ENCODE assay signal across 14 cellular contexts in genomic region chr19:39138221-39139211, GRCh38. TPM values are rescaled to one million over a fixed set of nuclear protein-coding genes. Genes with fewer than 3 reads are reported as not detected.
DNase-seq lines count a peak whose midpoint lies in the region; ATAC-seq and TF ChIP-seq lines count a peak whose summit lies in the region.
"Had no signal": no experiment of that assay in that cellular context is flagged by ENCODE, and none has a peak within 500 bp of the region (broad histone marks: within the 10 kb centered on the region; RNA-seq: fewer than 3 reads in every experiment).

No MANE protein-coding gene starts in this region.

- no peaks in the 10 kb centered on the region for H3K27me3 ChIP-seq in muscle layer of colon (ENCODE audit: control insufficient read depth in 1 of 2, insufficient read depth in 2 of 2, low read length in 2 of 2)
- H3K27me3 ChIP-seq: colonic mucosa had no signal

- no peak for TF ChIP-seq CTCF in brain (conservative IDR thresholded peaks at IDR 0.05)

- H3K36me3 ChIP-seq in muscle layer of colon (ENCODE audit: insufficient read depth, low read length), result no peaks in the 10 kb centered on the region
- H3K36me3 ChIP-seq: colonic mucosa had no signal

- peaks cover 78% of the 10 kb centered on the region for H3K4me1 Mint-ChIP-seq in brain
- H3K4me1 Mint-ChIP-seq: activated naive CD8-positive, alpha-beta T cell treated with anti-CD3 and anti-CD28 coated beads for 36 hours had no signal

- H3K9me3 Mint-ChIP-seq in brain, result no peaks in the 10 kb centered on the region
- H3K9me3 Mint-ChIP-seq: activated naive CD8-positive, alpha-beta T cell treated with anti-CD3 and anti-CD28 coated beads for 36 hours had no signal

- DNase-seq in D341Med (ENCODE audit: low spot score) (peak; percentile 81), NCI-H2081 treated with DMSO at 0.1 percent for 48 hours (lab: John Stamatoyannopoulos, UW) (peak; percentile 48), retina (no peak)
- DNase-seq: activated naive CD8-positive, alpha-beta T cell treated with anti-CD3 and anti-CD28 coated beads for 36 hours; AML-193; colonic mucosa; Karpas-422; NCI-H2107 had no signal

- H3K27ac Mint-ChIP-seq in brain, result peak overlapping the region; percentile 79 to 95 (median 84)
- H3K27ac Mint-ChIP-seq: activated naive CD8-positive, alpha-beta T cell treated with anti-CD3 and anti-CD28 coated beads for 36 hours had no signal

- H3K9me3 ChIP-seq in muscle layer of colon (ENCODE audit: low read length), result no peaks in the 10 kb centered on the region
- H3K9me3 ChIP-seq: colonic mucosa had no signal

- H3K4me3 Mint-ChIP-seq in brain, result peak overlapping the region in 3 of 5 experiments; percentile 45 to 60 (median 49)
- H3K4me3 Mint-ChIP-seq: activated naive CD8-positive, alpha-beta T cell treated with anti-CD3 and anti-CD28 coated beads for 36 hours had no signal

- H3K4me1 ChIP-seq in muscle layer of colon (ENCODE audit: insufficient read depth, low read length), result peaks cover 36% of the 10 kb centered on the region

- no peaks in the 10 kb centered on the region for H3K27me3 Mint-ChIP-seq in brain
- H3K27me3 Mint-ChIP-seq: activated naive CD8-positive, alpha-beta T cell treated with anti-CD3 and anti-CD28 coated beads for 36 hours had no signal

- H3K27ac ChIP-seq in muscle layer of colon (ENCODE audit: low read depth, low read length), result peak overlapping the region; percentile 39
- H3K27ac ChIP-seq: colonic mucosa had no signal

- H3K9ac ChIP-seq in muscle layer of colon (ENCODE audit: low read length), result no peak overlapping the region

- peaks cover 17% of the 10 kb centered on the region for H3K36me3 Mint-ChIP-seq in brain
- H3K36me3 Mint-ChIP-seq: activated naive CD8-positive, alpha-beta T cell treated with anti-CD3 and anti-CD28 coated beads for 36 hours had no signal

- no peak overlapping the region for H3K4me3 ChIP-seq in muscle layer of colon (ENCODE audit: low read depth in 1 of 2, low read length in 2 of 2)
- H3K4me3 ChIP-seq: colonic mucosa had no signal

- ATAC-seq in GM19463 (IDR thresholded peaks at IDR 0.05; ENCODE audit: unreplicated experiment), result no peak
- no peak for ATAC-seq in GM19452 (IDR thresholded peaks at IDR 0.05; ENCODE audit: unreplicated experiment)
- no peak for ATAC-seq in GM18502 (IDR thresholded peaks at IDR 0.05; ENCODE audit: poor library complexity, unreplicated experiment)

RNA-seq across cellular contexts. Expression of gene PAK4, which starts 12.9 kb away (rescaled TPM):
- 90.2 TPM for polyA plus RNA-seq in brain (ENCODE audit: insufficient read depth, low read depth, low replicate concordance)

RNA-seq across cellular contexts. Expression of gene ACP7, which starts 54.3 kb away (rescaled TPM):
- 1.3 TPM for polyA plus RNA-seq in brain (ENCODE audit: insufficient read depth, low read depth, low replicate concordance)
- polyA plus RNA-seq: fibroblast of lung had no signal

RNA-seq across cellular contexts. Expression of gene NCCRP1, which starts 58.2 kb away (rescaled TPM):
- polyA plus RNA-seq in brain (ENCODE audit: insufficient read depth, low read depth, low replicate concordance), result not detected
- polyA plus RNA-seq: fibroblast of lung had no signal
